In genomic region chr20:61253640-61254511, GRCh38 we compare ENCODE assay signal across 9 cellular contexts. TPM values are rescaled to one million over a fixed set of nuclear protein-coding genes. Genes with fewer than 3 reads are reported as not detected.
DNase-seq lines count a peak whose midpoint lies in the region; ATAC-seq and TF ChIP-seq lines count a peak whose summit lies in the region.
"Had no signal": no experiment of that assay in that cellular context is flagged by ENCODE, and none has a peak within 500 bp of the region (broad histone marks: within the 10 kb centered on the region; RNA-seq: fewer than 3 reads in every experiment).

No MANE protein-coding gene starts in this region.

- peak; percentile 50 for DNase-seq in AG20443 (ENCODE audit: low spot score)
- peak; percentile 34 for DNase-seq in epithelial cell of esophagus (ENCODE audit: low read depth)
- DNase-seq in SK-N-DZ (ENCODE audit: low spot score): no peak
- no peak for DNase-seq in NCI-H2029 (lab: John Stamatoyannopoulos, UW)
- DNase-seq: activated effector memory CD4-positive, alpha-beta T cell treated with anti-CD3 and anti-CD28 coated beads, Interleukin-2, amount 50 U/mL, for 16 hours had no signal

- no peak overlapping the region for H3K9ac ChIP-seq in KMS-11

- H3K27ac ChIP-seq in KMS-11: no peak overlapping the region

- H3K9me3 Mint-ChIP-seq in nephron: peaks cover 4% of the 10 kb centered on the region

- peaks cover 6% of the 10 kb centered on the region for H3K4me1 Mint-ChIP-seq in nephron

- peaks cover 70% of the 10 kb centered on the region for H3K27me3 Mint-ChIP-seq in nephron (ENCODE audit: low read depth)

- no peak for TF ChIP-seq CTCF in KMS-11 (conservative IDR thresholded peaks at IDR 0.05; ENCODE audit: low read depth, low read length)
- TF ChIP-seq CTCF in epithelial cell of esophagus (IDR thresholded peaks at IDR 0.05; ENCODE audit: insufficient read depth, low read depth, low read length, missing control alignments): no peak
- TF ChIP-seq CTCF in nephron (IDR thresholded peaks at IDR 0.05; ENCODE audit: unreplicated experiment in 3 of 3): no peak

- H3K27me3 ChIP-seq in KMS-11 (ENCODE audit: insufficient read depth, low read depth): peaks cover 21% of the 10 kb centered on the region; the same call in 1 of the 2 replicates

- H2AFZ ChIP-seq in KMS-11 (ENCODE audit: low read depth): peak overlapping the region; percentile 34; the same call in 1 of the 2 replicates

- no peaks in the 10 kb centered on the region for H3K79me2 ChIP-seq in KMS-11 (ENCODE audit: insufficient read depth, low read depth)

- peak overlapping the region; percentile 80 to 87 (median 85) for H3K4me3 Mint-ChIP-seq in nephron

- no peaks in the 10 kb centered on the region for H3K36me3 ChIP-seq in KMS-11 (ENCODE audit: insufficient read depth)

- ATAC-seq in HG03432 (IDR thresholded peaks at IDR 0.05; ENCODE audit: unreplicated experiment) (no peak), GM21825 (IDR thresholded peaks at IDR 0.05; ENCODE audit: unreplicated experiment) (no peak)

- H3K36me3 Mint-ChIP-seq in nephron (ENCODE audit: low read depth): peaks cover 3% of the 10 kb centered on the region

- H3K4me2 ChIP-seq in KMS-11: peak overlapping the region; percentile 57; the same call in 1 of the 2 replicates

- peak overlapping the region in 1 of 3 experiments; percentile 57 for H3K27ac Mint-ChIP-seq in nephron

- H3K4me3 ChIP-seq in KMS-11 (IDR thresholded peaks at IDR 0.05; ENCODE audit: insufficient read depth, low read depth, low read length) (no peak overlapping the region), epithelial cell of esophagus (ENCODE audit: low read length) (peak overlapping the region; percentile 42)

- no peaks in the 10 kb centered on the region for H4K20me1 ChIP-seq in KMS-11 (ENCODE audit: insufficient read depth)

- H3K4me1 ChIP-seq in KMS-11 (ENCODE audit: low read depth, poor library complexity, severe bottlenecking): no peaks in the 10 kb centered on the region

RNA-seq across cellular contexts. Expression of gene CDH4, which starts 1.8 kb away (rescaled TPM):
- 0.14 and 0.15 TPM in 2 replicates for polyA plus RNA-seq in SK-N-DZ (2014; cell fraction: cytosol; rRNA removed)
- 0.26 and 0.52 TPM in 2 replicates for polyA plus RNA-seq in SK-N-DZ (2014; cell fraction: nucleus; rRNA removed)

Comparison
In these comparisons a context has a peak if more than half of its experiments do, and no peak if none do; other contexts are left out.
1. DNase-seq: peak in AG20443 (single experiment) and epithelial cell of esophagus (single experiment); none in SK-N-DZ (single experiment) and NCI-H2029 (single experiment).